Comparison of ENCODE assay signal across 10 cellular contexts in genomic region chr14:22837750-22838538, GRCh38. TPM values are rescaled to one million over a fixed set of nuclear protein-coding genes. Genes with fewer than 3 reads are reported as not detected.
DNase-seq lines count a peak whose midpoint lies in the region; ATAC-seq, FAIRE-seq and TF ChIP-seq lines count a peak whose summit lies in the region.
"Had no signal": no experiment of that assay in that cellular context is flagged by ENCODE, and none has a peak within 500 bp of the region (broad histone marks: within the 10 kb centered on the region; RNA-seq: fewer than 3 reads in every experiment).

No MANE protein-coding gene starts in this region.

- H3K27me3 Mint-ChIP-seq in activated T-cell treated with anti-CD3 and anti-CD28 coated beads, Interleukin-2, amount 50 U/mL, for 72 hours (ENCODE audit: low read depth), result peaks cover 19% of the 10 kb centered on the region

- H2BK20ac ChIP-seq in H1 (ENCODE audit: low read length), result no peak overlapping the region

- H4K5ac ChIP-seq in H1 (ENCODE audit: insufficient read length, low read depth, low read length), result peak overlapping the region; percentile 73

- H3K14ac ChIP-seq in H1 (ENCODE audit: insufficient read length), result no peak overlapping the region

- H3K4me2 ChIP-seq in H1 (ENCODE audit: insufficient read depth in 1 of 2, low read depth in 2 of 2, low read length in 2 of 2), result peak overlapping the region; percentile 73 to 98

- TF ChIP-seq CTCF in H1 (IDR thresholded peaks at IDR 0.05; ENCODE audit: control extremely low read depth in 1 of 3, insufficient read depth in 1 of 3, low read depth in 1 of 3, low read length in 3 of 3) (0 out of 4 replicates have a peak, but pooled peaks of 1 of the 3 experiments have one; percentile 2), vagina (IDR thresholded peaks at IDR 0.05) (no peak)

- H3K18ac ChIP-seq in H1 (ENCODE audit: extremely low read depth, low read length), result peak overlapping the region; percentile 71

- H3K4ac ChIP-seq in H1 (replicated peaks; ENCODE audit: insufficient read length, low read depth, low read length), result peak overlapping the region; percentile 55

- H2BK5ac ChIP-seq in H1 (ENCODE audit: low read depth, low read length), result peak overlapping the region; percentile 60; the same call in 1 of the 2 replicates

- peaks cover 24% of the 10 kb centered on the region for H3K4me1 Mint-ChIP-seq in activated T-cell treated with anti-CD3 and anti-CD28 coated beads, Interleukin-2, amount 50 U/mL, for 72 hours (ENCODE audit: low read depth)

- H3K27ac Mint-ChIP-seq in activated T-cell treated with anti-CD3 and anti-CD28 coated beads, Interleukin-2, amount 50 U/mL, for 72 hours, result no peak overlapping the region

- POLR2A ChIA-PET in H1 (lab: Charles Lee; ENCODE audit: partially characterized antibody), result interaction anchor here (0.7 to 16.3 kb wide), 20 partner anchors 10 to 91 kb away, joined by 3 to 203 read pairs (median 4); partner anchors contain the start of genes LRP10, MRPL52, OXA1L and PRMT5

- H3K4me1 ChIP-seq in H1 (replicated peaks in 1 of 4; ENCODE audit: control insufficient read depth in 3 of 4, insufficient read depth in 4 of 4, low read length in 3 of 4), result peaks cover 8 to 17% (median 14%) of the 10 kb centered on the region in 4 experiments
- H3K4me1 ChIP-seq in mesodermal cell (ENCODE audit: control insufficient read depth, insufficient read depth, low read length, poor library complexity, severe bottlenecking), result peaks cover 31% of the 10 kb centered on the region
- peaks cover 57% of the 10 kb centered on the region for H3K4me1 ChIP-seq in vagina

- H3K23ac ChIP-seq in H1 (ENCODE audit: insufficient read length), result no peak overlapping the region

- peak overlapping the region; percentile 82; the same call in 1 of the 2 replicates for H2AK5ac ChIP-seq in H1 (ENCODE audit: low read depth, low read length)

- peak overlapping the region; percentile 57 for H4K91ac ChIP-seq in H1 (replicated peaks; ENCODE audit: insufficient read length, low read length)

- peak overlapping the region; percentile 77; the same call in 1 of the 2 replicates for H2BK12ac ChIP-seq in H1 (ENCODE audit: low read depth, low read length)

- no peak overlapping the region for H2BK120ac ChIP-seq in H1 (replicated peaks; ENCODE audit: low read depth, low read length)

- no peak for TF ChIP-seq EP300 in H1 (IDR thresholded peaks at IDR 0.05; ENCODE audit: borderline replicate concordance in 1 of 2, low read depth in 2 of 2, low read length in 2 of 2)

- H4K20me1 ChIP-seq in H1 (replicated peaks in 1 of 2; ENCODE audit: control insufficient read depth in 1 of 2, insufficient read depth in 2 of 2, low read length in 2 of 2), result no peaks in the 10 kb centered on the region

- H3K9ac ChIP-seq in H1 (replicated peaks in 1 of 4; ENCODE audit: extremely low read depth in 1 of 4, low read depth in 3 of 4, low read length in 3 of 4), result peak overlapping the region; percentile 76 to 92 (median 84)

- peaks cover 0 to 25% of the 10 kb centered on the region in 2 experiments; a peak in 1 of 4 replicates for H3K79me2 ChIP-seq in H1 (ENCODE audit: control insufficient read depth in 1 of 2, insufficient read depth in 2 of 2, low read length in 2 of 2)

- intact Hi-C loops in vagina (cut with DNase I), result loop anchor here (1.0 kb wide), 1 partner anchor 10 kb away; no protein-coding TSS in a partner anchor

- no peak for DNase-seq in activated T-cell treated with anti-CD3 and anti-CD28 coated beads, Interleukin-2, amount 50 U/mL, for 72 hours
- DNase-seq in activated T-cell treated with anti-CD3 and anti-CD28 coated beads, Interleukin-2, amount 50 U/mL, for 48 hours, result no peak
- DNase-seq in H1 (ENCODE audit: low read depth in 1 of 2, low spot score in 2 of 2) (peak in 1 of 2 experiments; percentile 61), vagina (ENCODE audit: extremely low spot score in 2 of 2) (no peak), cerebellum (ENCODE audit: low spot score) (no peak), DMS53 treated with DMSO at 0.1 percent for 48 hours (lab: John Stamatoyannopoulos, UW; ENCODE audit: unreplicated experiment) (no peak)
- DNase-seq: NCI-H1092 treated with DMSO at 0.1 percent for 48 hours had no signal

- TF ChIP-seq RAD21 in H1 (IDR thresholded peaks at IDR 0.05 in 1 of 2, conservative IDR thresholded peaks at IDR 0.05 in 1 of 2; ENCODE audit: low read depth in 2 of 2, low read length in 2 of 2), result no peak

- H3K79me1 ChIP-seq in H1 (ENCODE audit: low read depth, low read length), result peaks cover 8% of the 10 kb centered on the region

- 17% methylated on average over 23 of the region's 25 CpGs; no CpG with 5 or more reads in 1 of the 2 experiments for WGBS in H1 (ENCODE audit: extremely low coverage in 1 of 2, insufficient coverage in 1 of 2, insufficient read length in 1 of 2, insufficient replicate concordance in 2 of 2, low coverage in 1 of 2, low lambda C conversion rate in 2 of 2, missing lambda C conversion rate in 1 of 2), 2 experiments
- WGBS in mesodermal cell (ENCODE audit: insufficient coverage in 2 of 2), 2 experiments, result 27 to 33% methylated on average over 12 to 15 of the region's 25 CpGs

- no peak overlapping the region for H3K56ac ChIP-seq in H1 (replicated peaks; ENCODE audit: insufficient read length, low read depth, low read length)

- H3K27ac ChIP-seq in H1 (ENCODE audit: low read depth, low read length) (no peak overlapping the region), mesodermal cell (ENCODE audit: low read depth, low read length, severe bottlenecking) (no peak overlapping the region), vagina (peak overlapping the region; percentile 96)
- H3K27ac ChIP-seq: C4-2B had no signal

- H3K4me3 ChIP-seq in H1 (ENCODE audit: extremely low read depth in 1 of 4, insufficient read depth in 2 of 4, low read depth in 3 of 4, low read length in 4 of 4), result peak overlapping the region; percentile 80 to 99 (median 87)
- H3K4me3 ChIP-seq in mesodermal cell (ENCODE audit: extremely low read depth, insufficient read depth, low read length, poor library complexity, severe bottlenecking), result peak overlapping the region; percentile 92
- H3K4me3 ChIP-seq in vagina, result peak overlapping the region; percentile 77 to 96

- peak overlapping the region; percentile 48 to 59 for H3K4me3 Mint-ChIP-seq in activated T-cell treated with anti-CD3 and anti-CD28 coated beads, Interleukin-2, amount 50 U/mL, for 72 hours

- CTCF ChIA-PET in H1 (lab: Charles Lee; ENCODE audit: partially characterized antibody), result interaction anchor here (0.5 to 56.0 kb wide), 14 partner anchors 18 to 1811 kb away, joined by 3 to 1562 read pairs (median 4); partner anchors contain the start of genes LRP10, MMP14, MRPL52 and OXA1L

- TF ChIP-seq POLR2A in H1 (IDR thresholded peaks at IDR 0.05; ENCODE audit: control extremely low read depth in 1 of 2, low read depth in 2 of 2, low read length in 2 of 2) (no peak; a peak in 1 of 3 replicates), vagina (IDR thresholded peaks at IDR 0.05) (peak in 1 of 2 donors; percentile 71)

- H3K9me3 ChIP-seq in H1 (ENCODE audit: insufficient read depth in 2 of 2, low read depth in 1 of 2, low read length in 1 of 2) (no peaks in the 10 kb centered on the region), mesodermal cell (ENCODE audit: control insufficient read depth, low read length) (no peaks in the 10 kb centered on the region), vagina (no peaks in the 10 kb centered on the region)

- no peaks in the 10 kb centered on the region for H3K27me3 ChIP-seq in H1 (replicated peaks in 1 of 4; ENCODE audit: control insufficient read depth in 3 of 4, extremely low read depth in 1 of 4, insufficient read depth in 3 of 4, low read length in 3 of 4)
- no peaks in the 10 kb centered on the region for H3K27me3 ChIP-seq in vagina

- H3K36me3 Mint-ChIP-seq in activated T-cell treated with anti-CD3 and anti-CD28 coated beads, Interleukin-2, amount 50 U/mL, for 72 hours (ENCODE audit: insufficient read depth in 2 of 2), result peaks cover 1 to 3% of the 10 kb centered on the region in 2 donors

- ATAC-seq in activated T-cell treated with anti-CD3 and anti-CD28 coated beads, Interleukin-2, amount 50 U/mL, for 72 hours (replicated peaks in 1 of 2), result peak in 1 of 2 donors; percentile 12
- no peak for ATAC-seq in GM19035 (IDR thresholded peaks at IDR 0.05; ENCODE audit: unreplicated experiment)

- H3K36me3 ChIP-seq in H1 (ENCODE audit: control insufficient read depth in 2 of 4, insufficient read depth in 4 of 4, low read length in 3 of 4) (peaks cover 8 to 36% (median 28%) of the 10 kb centered on the region in 4 experiments; a peak in 7 of 8 replicates), mesodermal cell (ENCODE audit: control insufficient read depth, insufficient read depth, low read length) (peaks cover 77% of the 10 kb centered on the region), vagina (peaks cover 0 to 32% of the 10 kb centered on the region in 2 donors)

- no peaks in the 10 kb centered on the region for H3K9me3 Mint-ChIP-seq in activated T-cell treated with anti-CD3 and anti-CD28 coated beads, Interleukin-2, amount 50 U/mL, for 72 hours

- H2BK15ac ChIP-seq in H1 (ENCODE audit: low read length), result peak overlapping the region; percentile 61; the same call in 1 of the 2 replicates

- H2AFZ ChIP-seq in H1 (ENCODE audit: low read length), result no peak overlapping the region

- peaks cover 14% of the 10 kb centered on the region; the same call in 1 of the 2 replicates for H3K23me2 ChIP-seq in H1 (ENCODE audit: low read depth, low read length)

- FAIRE-seq in H1 (lab: Jason Lieb, UNC), result no peak

- peak overlapping the region; percentile 93 for H4K8ac ChIP-seq in H1 (ENCODE audit: extremely low read depth, insufficient read depth, low read length)

RNA-seq across cellular contexts. Expression of gene MMP14, which starts 1.6 kb away (rescaled TPM):
- total RNA-seq in activated T-cell treated with anti-CD3 and anti-CD28 coated beads, Interleukin-2, amount 50 U/mL, for 72 hours, result 1 to 10 TPM; 1.4 to 6.8 TPM
- total RNA-seq in H1 (2021; fragmentation: NEBNext Ultra II Directional; extraction: Animal tissue kit (Norgen Biotek cat#: 25700)), result 83.1 and 86.8 TPM in 2 replicates
- polyA plus RNA-seq in H1 (2011; rRNA removed), result 58.2 and 81.6 TPM in 2 replicates
- 61.6 TPM for polyA plus RNA-seq in H1 (2011; cell fraction: cytosol; rRNA removed)
- polyA plus RNA-seq in H1 (2011; cell fraction: nucleus; rRNA removed), result 147 TPM
- 54.3 to 67.5 TPM (median 63.3 TPM) in 4 replicates for polyA plus RNA-seq in H1 (2012, experiment 1 of 2)
- 60.0 TPM for polyA plus RNA-seq in H1 (2012, experiment 2 of 2)
- 277 TPM for polyA plus RNA-seq in H1 (2013, experiment 1 of 2)
- 290 TPM for polyA plus RNA-seq in H1 (2013, experiment 2 of 2)
- polyA minus RNA-seq in H1 (2011; rRNA and poly(A)+ RNA removed), result 46.1 and 61.0 TPM in 2 replicates
- polyA minus RNA-seq in H1 (2011; cell fraction: cytosol; rRNA and poly(A)+ RNA removed), result 28.2 TPM
- polyA minus RNA-seq in H1 (2011; cell fraction: nucleus; rRNA and poly(A)+ RNA removed), result 24.5 TPM
- 340 TPM for polyA plus RNA-seq in mesodermal cell (2013, experiment 1 of 2)
- polyA plus RNA-seq in mesodermal cell (2013, experiment 2 of 2), result 281 TPM
- 187 TPM for total RNA-seq in vagina
- total RNA-seq in cerebellum, result 17.6 TPM

RNA-seq across cellular contexts. Expression of gene MRPL52, which starts 8.3 kb away (rescaled TPM):
- total RNA-seq in activated T-cell treated with anti-CD3 and anti-CD28 coated beads, Interleukin-2, amount 50 U/mL, for 72 hours, result 10 to 100 TPM; 76.9 to 80.4 TPM
- total RNA-seq in H1 (2021; fragmentation: NEBNext Ultra II Directional; extraction: Animal tissue kit (Norgen Biotek cat#: 25700)), result 172 and 176 TPM in 2 replicates
- 70.5 and 109 TPM in 2 replicates for polyA plus RNA-seq in H1 (2011; rRNA removed)
- 108 TPM for polyA plus RNA-seq in H1 (2011; cell fraction: cytosol; rRNA removed)
- 74.0 TPM for polyA plus RNA-seq in H1 (2011; cell fraction: nucleus; rRNA removed)
- polyA plus RNA-seq in H1 (2012, experiment 1 of 2), result 186 to 208 TPM (median 197 TPM) in 4 replicates
- 516 TPM for polyA plus RNA-seq in H1 (2012, experiment 2 of 2)
- polyA plus RNA-seq in H1 (2013, experiment 1 of 2), result 328 TPM
- 334 TPM for polyA plus RNA-seq in H1 (2013, experiment 2 of 2)
- 9.8 and 12.4 TPM in 2 replicates for polyA minus RNA-seq in H1 (2011; rRNA and poly(A)+ RNA removed)
- 41.0 TPM for polyA minus RNA-seq in H1 (2011; cell fraction: cytosol; rRNA and poly(A)+ RNA removed)
- 34.9 TPM for polyA minus RNA-seq in H1 (2011; cell fraction: nucleus; rRNA and poly(A)+ RNA removed)
- polyA plus RNA-seq in mesodermal cell (2013, experiment 1 of 2), result 158 TPM
- polyA plus RNA-seq in mesodermal cell (2013, experiment 2 of 2), result 156 TPM
- 68.0 TPM for total RNA-seq in vagina
- 25.8 TPM for total RNA-seq in cerebellum

RNA-seq across cellular contexts. Expression of gene SLC7A7, which starts 22.7 kb away (rescaled TPM):
- total RNA-seq in activated T-cell treated with anti-CD3 and anti-CD28 coated beads, Interleukin-2, amount 50 U/mL, for 72 hours, result 1 to 10 TPM in 1 of 2 donors, under 1 TPM in 1; 0.21 to 1.5 TPM
- 5.8 and 6.3 TPM in 2 replicates for total RNA-seq in H1 (2021; fragmentation: NEBNext Ultra II Directional; extraction: Animal tissue kit (Norgen Biotek cat#: 25700))
- 14.9 and 15.0 TPM in 2 replicates for polyA plus RNA-seq in H1 (2011; rRNA removed)
- 10.3 TPM for polyA plus RNA-seq in H1 (2011; cell fraction: cytosol; rRNA removed)
- 8.1 TPM for polyA plus RNA-seq in H1 (2011; cell fraction: nucleus; rRNA removed)
- 5.0 to 6.8 TPM (median 5.6 TPM) in 4 replicates for polyA plus RNA-seq in H1 (2012, experiment 1 of 2)
- polyA plus RNA-seq in H1 (2012, experiment 2 of 2), result 4.1 TPM
- polyA plus RNA-seq in H1 (2013, experiment 1 of 2), result 7.1 TPM
- 7.1 TPM for polyA plus RNA-seq in H1 (2013, experiment 2 of 2)
- polyA minus RNA-seq in H1 (2011; rRNA and poly(A)+ RNA removed), result 11.7 and 13.5 TPM in 2 replicates
- polyA minus RNA-seq in H1 (2011; cell fraction: cytosol; rRNA and poly(A)+ RNA removed), result 3.2 TPM
- 5.0 TPM for polyA minus RNA-seq in H1 (2011; cell fraction: nucleus; rRNA and poly(A)+ RNA removed)
- polyA plus RNA-seq in mesodermal cell (2013, experiment 1 of 2), result 11.4 TPM
- polyA plus RNA-seq in mesodermal cell (2013, experiment 2 of 2), result 11.6 TPM
- total RNA-seq in vagina (7.4 TPM), cerebellum (2.2 TPM)

RNA-seq across cellular contexts. Expression of gene LRP10, which starts 33.6 kb away (rescaled TPM):
- total RNA-seq in activated T-cell treated with anti-CD3 and anti-CD28 coated beads, Interleukin-2, amount 50 U/mL, for 72 hours, result 10 to 100 TPM; 66.5 to 78.4 TPM
- 15.6 and 15.7 TPM in 2 replicates for total RNA-seq in H1 (2021; fragmentation: NEBNext Ultra II Directional; extraction: Animal tissue kit (Norgen Biotek cat#: 25700))
- 12.4 and 22.8 TPM in 2 replicates for polyA plus RNA-seq in H1 (2011; rRNA removed)
- 10.6 TPM for polyA plus RNA-seq in H1 (2011; cell fraction: cytosol; rRNA removed)
- 21.0 TPM for polyA plus RNA-seq in H1 (2011; cell fraction: nucleus; rRNA removed)
- polyA plus RNA-seq in H1 (2012, experiment 1 of 2), result 10.6 to 17.3 TPM (median 14.7 TPM) in 4 replicates
- polyA plus RNA-seq in H1 (2012, experiment 2 of 2), result 13.0 TPM
- 15.4 TPM for polyA plus RNA-seq in H1 (2013, experiment 1 of 2)
- 15.6 TPM for polyA plus RNA-seq in H1 (2013, experiment 2 of 2)
- 21.1 and 22.8 TPM in 2 replicates for polyA minus RNA-seq in H1 (2011; rRNA and poly(A)+ RNA removed)
- polyA minus RNA-seq in H1 (2011; cell fraction: cytosol; rRNA and poly(A)+ RNA removed), result 13.1 TPM
- 11.9 TPM for polyA minus RNA-seq in H1 (2011; cell fraction: nucleus; rRNA and poly(A)+ RNA removed)
- polyA plus RNA-seq in mesodermal cell (2013, experiment 1 of 2), result 64.8 TPM
- 49.4 TPM for polyA plus RNA-seq in mesodermal cell (2013, experiment 2 of 2)
- 137 TPM for total RNA-seq in vagina
- 7.8 TPM for total RNA-seq in cerebellum

RNA-seq across cellular contexts. Expression of gene REM2, which starts 45.1 kb away (rescaled TPM):
- 1 to 10 TPM; 4.6 to 4.7 TPM for total RNA-seq in activated T-cell treated with anti-CD3 and anti-CD28 coated beads, Interleukin-2, amount 50 U/mL, for 72 hours
- 1.1 and 1.3 TPM in 2 replicates for total RNA-seq in H1 (2021; fragmentation: NEBNext Ultra II Directional; extraction: Animal tissue kit (Norgen Biotek cat#: 25700))
- polyA plus RNA-seq in H1 (2011; rRNA removed), result 0.78 and 1.00 TPM in 2 replicates
- 1.4 TPM for polyA plus RNA-seq in H1 (2011; cell fraction: cytosol; rRNA removed)
- polyA plus RNA-seq in H1 (2011; cell fraction: nucleus; rRNA removed), result 2.2 TPM
- polyA plus RNA-seq in H1 (2012, experiment 1 of 2), result 0.96 to 1.6 TPM (median 1.2 TPM) in 4 replicates
- 1.3 TPM for polyA plus RNA-seq in H1 (2012, experiment 2 of 2)
- 1.5 TPM for polyA plus RNA-seq in H1 (2013, experiment 1 of 2)
- polyA plus RNA-seq in H1 (2013, experiment 2 of 2), result 1.4 TPM
- 0.34 and 0.73 TPM in 2 replicates for polyA minus RNA-seq in H1 (2011; rRNA and poly(A)+ RNA removed)
- polyA minus RNA-seq in H1 (2011; cell fraction: cytosol; rRNA and poly(A)+ RNA removed), result not detected
- 1.8 TPM for polyA minus RNA-seq in H1 (2011; cell fraction: nucleus; rRNA and poly(A)+ RNA removed)
- 1.9 TPM for polyA plus RNA-seq in mesodermal cell (2013, experiment 1 of 2)
- 1.5 TPM for polyA plus RNA-seq in mesodermal cell (2013, experiment 2 of 2)
- total RNA-seq in vagina (3.9 TPM), cerebellum (4.0 TPM)
